15 cellular contexts compared by ENCODE assay signal in genomic region chr18:10591891-10592290, GRCh38.
"Had no signal": no experiment of that assay in that cellular context is flagged by ENCODE, and none has a peak within 500 bp of the region (broad histone marks: within the 10 kb centered on the region; RNA-seq: fewer than 3 reads in every experiment).

No MANE protein-coding gene starts in this region.

- H3K4me3 Mint-ChIP-seq: activated CD8-positive, alpha-beta T cell treated with anti-CD3 and anti-CD28 coated beads for 36 hours; activated T-cell treated with anti-CD3 and anti-CD28 coated beads, Interleukin-2, amount 50 U/mL, for 4 hours; natural killer cell treated with Interleukin-12 subunit alpha and Interleukin-12 subunit beta and Interleukin-15 and Interleukin-18, amount 100 ng/mL, for 72 hours; T-helper 17 cell had no signal

- H3K36me3 ChIP-seq: right lobe of liver, transverse colon had no signal

- H3K27me3 Mint-ChIP-seq: activated CD8-positive, alpha-beta T cell treated with anti-CD3 and anti-CD28 coated beads for 36 hours; progenitor cell of endocrine pancreas; T-helper 17 cell had no signal

- H3K36me3 Mint-ChIP-seq: natural killer cell treated with Interleukin-12 subunit alpha and Interleukin-12 subunit beta and Interleukin-15 and Interleukin-18, amount 100 ng/mL, for 72 hours had no signal

- H3K27ac Mint-ChIP-seq: activated CD8-positive, alpha-beta T cell treated with anti-CD3 and anti-CD28 coated beads for 36 hours; natural killer cell treated with Interleukin-12 subunit alpha and Interleukin-12 subunit beta and Interleukin-15 and Interleukin-18, amount 100 ng/mL, for 72 hours; progenitor cell of endocrine pancreas; T-helper 17 cell had no signal

- H3K9me3 Mint-ChIP-seq: activated CD8-positive, alpha-beta T cell treated with anti-CD3 and anti-CD28 coated beads for 36 hours; activated T-cell treated with anti-CD3 and anti-CD28 coated beads, Interleukin-2, amount 50 U/mL, for 4 hours; natural killer cell treated with Interleukin-12 subunit alpha and Interleukin-12 subunit beta and Interleukin-15 and Interleukin-18, amount 100 ng/mL, for 72 hours had no signal

- DNase-seq: activated CD4-positive, alpha-beta T cell treated with anti-CD3 and anti-CD28 coated beads for 4 hours; activated CD8-positive, alpha-beta T cell treated with anti-CD3 and anti-CD28 coated beads for 36 hours; activated effector memory CD4-positive, alpha-beta T cell treated with Interleukin-2 at 50 U/mL for 16 hours; activated naive CD4-positive, alpha-beta T cell treated with anti-CD3 and anti-CD28 coated beads, Interleukin-2, amount 50 U/mL, for 16 hours; activated T-cell treated with anti-CD3 and anti-CD28 coated beads, Interleukin-2, amount 50 U/mL, for 4 hours; hippocampal formation; left ventricle myocardium superior; mesenchymal stem cell; occipital lobe; right lobe of liver; stimulated activated naive CD8-positive, alpha-beta T cell treated with anti-CD3 and anti-CD28 coated beads, Interleukin-15, Interleukin-2, amounts not matched to agents 100 U/mL and 50 U/mL, for 24 hours; T-helper 17 cell; transverse colon had no signal

- H3K27me3 ChIP-seq: right lobe of liver, transverse colon had no signal

- H3K4me1 ChIP-seq: right lobe of liver, transverse colon had no signal

- H3K4me1 Mint-ChIP-seq: T-helper 17 cell had no signal

- H3K27ac ChIP-seq: right lobe of liver, transverse colon had no signal

- H3K4me3 ChIP-seq: right lobe of liver, transverse colon had no signal
